10 cellular contexts compared by ENCODE assay signal in the genomic region with DNA sequence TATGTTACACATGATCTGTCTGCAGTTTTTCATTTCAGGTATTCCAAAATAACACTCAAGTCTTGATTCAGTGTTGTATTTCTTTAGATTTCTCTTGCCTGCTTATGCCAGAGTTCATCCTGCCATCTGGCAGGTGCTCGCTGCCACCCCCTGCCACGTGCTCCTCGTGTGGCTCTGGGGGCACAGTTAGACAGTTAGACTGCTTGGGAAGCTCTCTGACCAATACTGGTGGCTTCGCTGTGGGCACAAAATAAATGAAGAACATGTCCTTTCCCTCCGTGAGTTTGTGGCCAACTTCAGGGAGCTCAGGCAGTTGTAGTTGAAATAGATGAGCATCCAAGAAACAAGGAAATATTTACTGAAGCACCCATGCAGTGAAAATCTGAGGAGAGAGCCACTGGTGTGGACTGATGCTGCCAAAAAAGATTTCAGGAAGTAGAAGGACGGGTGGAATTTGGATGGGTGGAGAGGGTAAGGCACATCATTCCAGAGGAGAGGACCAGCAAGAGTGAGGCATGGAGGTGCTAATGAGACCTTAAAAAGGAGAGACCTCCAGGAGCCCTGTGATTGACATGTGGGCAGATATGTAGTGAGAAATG.
"Had no signal": no experiment of that assay in that cellular context is flagged by ENCODE, and none has a peak within 500 bp of the region (broad histone marks: within the 10 kb centered on the region; RNA-seq: fewer than 3 reads in every experiment).

No MANE protein-coding gene starts in this region.

- ATAC-seq: gastroesophageal sphincter, right cardiac atrium had no signal

- DNase-seq: activated B cell treated with CpG ODN at 0.5 μM for 24 hours; activated CD4-positive, alpha-beta T cell treated with anti-CD3 and anti-CD28 coated beads, Interleukin-2, amount 50 U/mL, for 1 hour; activated gamma-delta T cell; activated T-cell treated with anti-CD3 and anti-CD28 coated beads, Interleukin-2, amount 50 U/mL, for 1 hour; kidney glomerular epithelial cell; right cardiac atrium; small intestine had no signal

- H3K27me3 ChIP-seq: gastroesophageal sphincter, hepatocyte, tibial nerve had no signal

- H3K9me3 ChIP-seq: gastroesophageal sphincter, tibial nerve had no signal

- H3K27me3 Mint-ChIP-seq: activated B cell treated with CpG ODN at 0.5 μM for 24 hours had no signal

- H3K4me3 Mint-ChIP-seq: activated B cell treated with CpG ODN at 0.5 μM for 24 hours had no signal

- H3K4me3 ChIP-seq: gastroesophageal sphincter, hepatocyte, tibial nerve had no signal

- H3K27ac Mint-ChIP-seq: activated B cell treated with CpG ODN at 0.5 μM for 24 hours had no signal

- H3K4me1 ChIP-seq: gastroesophageal sphincter, tibial nerve had no signal

- H3K9me3 Mint-ChIP-seq: activated B cell treated with CpG ODN at 0.5 μM for 24 hours had no signal

- H3K27ac ChIP-seq: gastroesophageal sphincter, hepatocyte, tibial nerve had no signal
